ENCODE assay signal across 18 cellular contexts in genomic region chr4:165965503-165965902, GRCh38.
DNase-seq lines count a peak whose midpoint lies in the region; ATAC-seq, FAIRE-seq and TF ChIP-seq lines count a peak whose summit lies in the region.
"Had no signal": no experiment of that assay in that cellular context is flagged by ENCODE, and none has a peak within 500 bp of the region (broad histone marks: within the 10 kb centered on the region; RNA-seq: fewer than 3 reads in every experiment).

No MANE protein-coding gene starts in this region.

- no peaks in the 10 kb centered on the region for H3K9me3 ChIP-seq in HepG2 (ENCODE audit: low read length)
- H3K9me3 ChIP-seq in right lobe of liver, result no peaks in the 10 kb centered on the region
- no peaks in the 10 kb centered on the region for H3K9me3 ChIP-seq in RWPE2 (ENCODE audit: severe bottlenecking)
- H3K9me3 ChIP-seq in psoas muscle, result peaks cover 4% of the 10 kb centered on the region
- H3K9me3 ChIP-seq in neural progenitor cell (ENCODE audit: low read depth), result no peaks in the 10 kb centered on the region

- TF ChIP-seq POLR2A in HepG2 (IDR thresholded peaks at IDR 0.05; ENCODE audit: insufficient read depth in 1 of 2, low read depth in 2 of 2, low read length in 2 of 2) (no peak), right lobe of liver (IDR thresholded peaks at IDR 0.05) (no peak)

- H3K27me3 ChIP-seq in HepG2 (ENCODE audit: control insufficient read depth in 1 of 2, insufficient read depth in 2 of 2, low read length in 2 of 2) (no peaks in the 10 kb centered on the region), right lobe of liver (no peaks in the 10 kb centered on the region), RWPE2 (ENCODE audit: insufficient read depth, poor library complexity, severe bottlenecking) (no peaks in the 10 kb centered on the region), psoas muscle (ENCODE audit: insufficient read depth in 3 of 3, low read length in 2 of 3) (no peaks in the 10 kb centered on the region), neural progenitor cell (no peaks in the 10 kb centered on the region)

- H3K4me2 ChIP-seq in HepG2 (ENCODE audit: low read depth, low read length) (no peak overlapping the region), neural progenitor cell (no peak overlapping the region)

- intact Hi-C loops in HepG2 (cut with micrococcal nuclease; ENCODE audit: unreplicated experiment), result no loop called here
- intact Hi-C loops in right lobe of liver (cut with DNase I), result no loop called here
- intact Hi-C loops in psoas muscle (cut with DNase I), result no loop called here

- H3K9ac ChIP-seq in HepG2 (ENCODE audit: insufficient read depth, low read depth, low read length), result no peak overlapping the region
- H3K9ac ChIP-seq in neural progenitor cell, result no peak overlapping the region

- H3K4me1 Mint-ChIP-seq in neural progenitor cell, result no peaks in the 10 kb centered on the region

- H3K4me3 Mint-ChIP-seq in neural progenitor cell, result no peak overlapping the region

- no peaks in the 10 kb centered on the region for H3K36me3 ChIP-seq in HepG2 (replicated peaks in 1 of 2; ENCODE audit: control insufficient read depth in 1 of 2, insufficient read depth in 2 of 2, low read length in 2 of 2)
- no peaks in the 10 kb centered on the region for H3K36me3 ChIP-seq in right lobe of liver
- no peaks in the 10 kb centered on the region for H3K36me3 ChIP-seq in RWPE2 (ENCODE audit: low read depth)
- no peaks in the 10 kb centered on the region for H3K36me3 ChIP-seq in psoas muscle (ENCODE audit: insufficient read depth in 1 of 2, low read depth in 1 of 2)
- no peaks in the 10 kb centered on the region for H3K36me3 ChIP-seq in neural progenitor cell

- TF ChIP-seq EP300 in HepG2 (IDR thresholded peaks at IDR 0.05; ENCODE audit: low read depth in 2 of 2, low read length in 2 of 2) (no peak), HepG2 (CRISPR knock-in tag; IDR thresholded peaks at IDR 0.05; ENCODE audit: borderline replicate concordance) (no peak)

- H3K27ac ChIP-seq in HepG2 (ENCODE audit: extremely low read length, insufficient read depth, low read length) (no peak overlapping the region), right lobe of liver (no peak overlapping the region), RWPE2 (ENCODE audit: poor library complexity, severe bottlenecking) (peak overlapping the region; percentile 99), psoas muscle (no peak overlapping the region), neural progenitor cell (no peak overlapping the region)
- H3K27ac ChIP-seq: C4-2B had no signal

- TF ChIP-seq RAD21 in HepG2 (CRISPR knock-in tag; IDR thresholded peaks at IDR 0.05), result no peak

- no peaks in the 10 kb centered on the region for H3K79me2 ChIP-seq in HepG2 (ENCODE audit: insufficient read depth, low read length)
- H3K79me2 ChIP-seq in neural progenitor cell (ENCODE audit: low read depth), result no peaks in the 10 kb centered on the region

- peaks cover 14% of the 10 kb centered on the region for H3K9me3 Mint-ChIP-seq in neural progenitor cell

- DNase-seq in HepG2 (ENCODE audit: low spot score) (peak; percentile 1), right lobe of liver (no peak), RWPE2 (ENCODE audit: low spot score) (no peak), fibroblast of mammary gland (ENCODE audit: low read depth) (peak; percentile 16), psoas muscle (no peak), DMS 273 treated with DMSO at 0.1 percent for 48 hours (lab: John Stamatoyannopoulos, UW) (no peak), neural progenitor cell (ENCODE audit: low spot score) (no peak)
- DNase-seq: COR-L47, DMS79, GF-D8, GOT3, Karpas-422, NCI-H1436, NCI-H2029 treated with DMSO at 0.1 percent for 48 hours, NCI-H510A had no signal

- 0% methylated on average over 2 of the region's 2 CpGs for WGBS in HepG2 (ENCODE audit: low lambda C conversion rate)
- 45% methylated on average over 2 of the region's 2 CpGs for WGBS in right lobe of liver (ENCODE audit: insufficient coverage, low coverage, low lambda C conversion rate, missing lambda C conversion rate)
- 82 to 89% (median 82%) methylated on average over 2 of the region's 2 CpGs for WGBS in psoas muscle, 3 donors

- FAIRE-seq in HepG2 (lab: Jason Lieb, UNC), result no peak
- FAIRE-seq: A204.1 had no signal

- no peak for TF ChIP-seq CTCF in HepG2 (CRISPR knock-in tag; IDR thresholded peaks at IDR 0.05)
- TF ChIP-seq CTCF in right lobe of liver (IDR thresholded peaks at IDR 0.05), result no peak
- no peak for TF ChIP-seq CTCF in RWPE2 (IDR thresholded peaks at IDR 0.05; ENCODE audit: poor library complexity, severe bottlenecking)
- no peak for TF ChIP-seq CTCF in fibroblast of mammary gland (conservative IDR thresholded peaks at IDR 0.05; ENCODE audit: control insufficient read depth, insufficient read depth, low read depth, low read length)
- no peak for TF ChIP-seq CTCF in psoas muscle (IDR thresholded peaks at IDR 0.05)
- no peak for TF ChIP-seq CTCF in neural progenitor cell (IDR thresholded peaks at IDR 0.05)

- no peak overlapping the region for H3K4me3 ChIP-seq in HepG2 (replicated peaks in 1 of 3; ENCODE audit: insufficient read depth in 1 of 3, low read depth in 2 of 3, low read length in 3 of 3)
- no peak overlapping the region for H3K4me3 ChIP-seq in right lobe of liver
- no peak overlapping the region for H3K4me3 ChIP-seq in RWPE2 (ENCODE audit: severe bottlenecking)
- H3K4me3 ChIP-seq in fibroblast of mammary gland (ENCODE audit: control insufficient read depth, low read depth, low read length), result no peak overlapping the region
- no peak overlapping the region for H3K4me3 ChIP-seq in psoas muscle
- H3K4me3 ChIP-seq in neural progenitor cell, result no peak overlapping the region

- H3F3A ChIP-seq in neural progenitor cell (ENCODE audit: low read depth), result no peaks in the 10 kb centered on the region

- H3K36me3 Mint-ChIP-seq in neural progenitor cell, result peaks cover 2% of the 10 kb centered on the region

- H4K20me1 ChIP-seq in HepG2 (ENCODE audit: insufficient read depth, low read length) (no peaks in the 10 kb centered on the region), neural progenitor cell (ENCODE audit: low read depth) (no peaks in the 10 kb centered on the region)

- ATAC-seq in HepG2 (no peak), right lobe of liver (no peak), RWPE2 (ENCODE audit: low read depth) (peak; percentile 81), psoas muscle (no peak), HG02973 (IDR thresholded peaks at IDR 0.05; ENCODE audit: unreplicated experiment) (no peak)

- CTCF ChIA-PET in HepG2 (lab: Yijun Ruan, JAX; ENCODE audit: low intra/inter-chr PET ratio, low total read pairs), result no interaction called here

- H2AFZ ChIP-seq in HepG2 (ENCODE audit: low read length), result no peak overlapping the region
- no peak overlapping the region for H2AFZ ChIP-seq in neural progenitor cell (replicated peaks)

- POLR2A ChIA-PET in HepG2 (lab: Yijun Ruan, JAX), result no interaction called here

- BruUV-seq in HepG2 (replicated peaks; lab: Mats Ljungman, UMichigan), result no TSS peak

- in situ Hi-C loops in HepG2 (cut with HindIII; ENCODE audit: extremely low pct_ligation_motif_present, low pct_unique_long_range_greater_than_20kb), result no loop called here

- H3K27me3 Mint-ChIP-seq in neural progenitor cell (ENCODE audit: insufficient read depth, low read depth), result no peaks in the 10 kb centered on the region

- H3K27ac Mint-ChIP-seq in neural progenitor cell, result no peak overlapping the region

- H3K4me1 ChIP-seq in HepG2 (ENCODE audit: insufficient read depth, low read length) (no peaks in the 10 kb centered on the region), right lobe of liver (no peaks in the 10 kb centered on the region), RWPE2 (ENCODE audit: insufficient read depth, poor library complexity, severe bottlenecking) (peaks cover 31% of the 10 kb centered on the region), psoas muscle (no peaks in the 10 kb centered on the region), neural progenitor cell (no peaks in the 10 kb centered on the region)

TF ChIP-seq in HepG2, 621 proteins besides CTCF, POLR2A, EP300 and RAD21:
- no peak for TF ChIP-seq JARID2 (CRISPR knock-in tag; IDR thresholded peaks at IDR 0.05; ENCODE audit: insufficient replicate concordance)
- no peak for TF ChIP-seq AKNA (CRISPR knock-in tag; IDR thresholded peaks at IDR 0.05; ENCODE audit: borderline replicate concordance)
- no peak for TF ChIP-seq ZFX (CRISPR knock-in tag; IDR thresholded peaks at IDR 0.05; ENCODE audit: low read depth)
- no peak for TF ChIP-seq ZNF703 (CRISPR knock-in tag; IDR thresholded peaks at IDR 0.05; ENCODE audit: borderline replicate concordance)

Comparison
In these comparisons a context has a peak if more than half of its experiments do, and no peak if none do; other contexts are left out.
1. DNase-seq: peak in HepG2 (single experiment) and fibroblast of mammary gland (single experiment); none in right lobe of liver (0 of 3), RWPE2 (single experiment), psoas muscle (0 of 2), DMS 273 treated with DMSO at 0.1 percent for 48 hours (single experiment) and neural progenitor cell (single experiment).